Comparison of ENCODE assay signal across 7 cellular contexts in genomic region chr1:65159291-65159688, GRCh38. TPM values are rescaled to one million over a fixed set of nuclear protein-coding genes. Genes with fewer than 3 reads are reported as not detected.
DNase-seq lines count a peak whose midpoint lies in the region; ATAC-seq and TF ChIP-seq lines count a peak whose summit lies in the region.
"Not testable (repeated sequence)": the region's sequence is repeated elsewhere in the genome, so short reads cannot be mapped to it uniquely, and the experiment has no call there.

No MANE protein-coding gene starts in this region.

- CTCF ChIA-PET in Caco-2 (lab: Charles Lee) = interaction anchor here (1.7 kb wide), 1 partner anchor 56 kb away, joined by 6 read pairs; no protein-coding TSS in a partner anchor

- not testable (repeated sequence) for TF ChIP-seq EP300 in stomach (IDR thresholded peaks at IDR 0.05)

- not testable (repeated sequence) for TF ChIP-seq POLR2A in right lobe of liver (IDR thresholded peaks at IDR 0.05); stomach (IDR thresholded peaks at IDR 0.05)

- H3K27me3 Mint-ChIP-seq in Caco-2 (ENCODE audit: insufficient read depth, unreplicated experiment); endodermal cell (ENCODE audit: insufficient read depth): not testable (repeated sequence)

- intact Hi-C loops in Caco-2 (cut with micrococcal nuclease; ENCODE audit: unreplicated experiment); right lobe of liver (cut with DNase I); stomach (cut with DNase I; ENCODE audit: low total_unique reads): not testable (repeated sequence)

- TF ChIP-seq CTCF in Caco-2 (IDR thresholded peaks at IDR 0.05; ENCODE audit: insufficient read depth in 1 of 2, low read depth in 1 of 2, low read length in 1 of 2, severe bottlenecking in 1 of 2, unreplicated experiment in 1 of 2); endodermal cell (conservative IDR thresholded peaks at IDR 0.05); hepatocyte (IDR thresholded peaks at IDR 0.05; ENCODE audit: poor library complexity); right lobe of liver (IDR thresholded peaks at IDR 0.05); stomach (IDR thresholded peaks at IDR 0.05): not testable (repeated sequence)

- DNase-seq in Caco-2; endodermal cell; hepatocyte (ENCODE audit: low spot score); left lobe of liver (ENCODE audit: low spot score); right lobe of liver; stomach: not testable (repeated sequence)

- H4K20me1 ChIP-seq in hepatocyte (ENCODE audit: insufficient read depth, poor library complexity, severe bottlenecking) = not testable (repeated sequence)

- H3K27ac Mint-ChIP-seq in Caco-2 (ENCODE audit: unreplicated experiment) = peak overlapping the region; percentile 45
- peak overlapping the region; percentile 6 for H3K27ac Mint-ChIP-seq in endodermal cell

- not testable (repeated sequence) for H2AFZ ChIP-seq in hepatocyte

- not testable (repeated sequence) for H3K27me3 ChIP-seq in Caco-2 (replicated peaks; ENCODE audit: control insufficient read depth, insufficient read depth, low read length); HUES48 (ENCODE audit: control insufficient read depth, insufficient read depth, low read length); endodermal cell (ENCODE audit: control insufficient read depth, insufficient read depth, low read length, poor library complexity, severe bottlenecking); hepatocyte; right lobe of liver; stomach

- not testable (repeated sequence) for H3K9ac ChIP-seq in HUES48 (ENCODE audit: low read depth, low read length); endodermal cell (ENCODE audit: extremely low read depth, low read length, poor library complexity, severe bottlenecking)

- H3K4me2 ChIP-seq in hepatocyte = peak overlapping the region; percentile 61

- H3K79me2 ChIP-seq in hepatocyte = peaks cover 82% of the 10 kb centered on the region

- H3K27ac ChIP-seq in HUES48 (ENCODE audit: low read depth, low read length) = peak overlapping the region; percentile 60
- not testable (repeated sequence) for H3K27ac ChIP-seq in endodermal cell (ENCODE audit: low read depth, low read length)
- H3K27ac ChIP-seq in hepatocyte = peak overlapping the region; percentile 77
- peak overlapping the region; percentile 20 to 87 (median 79) for H3K27ac ChIP-seq in right lobe of liver
- H3K27ac ChIP-seq in stomach = peak overlapping the region; percentile 6 to 41 (median 33)

- 89 to 97% methylated on average over 3 to 4 of the region's 4 CpGs for WGBS in endodermal cell (ENCODE audit: insufficient coverage in 1 of 2, insufficient read length in 1 of 2), 2 experiments
- 78% methylated on average over 4 of the region's 4 CpGs for WGBS in hepatocyte (ENCODE audit: low lambda C conversion rate, missing lambda C conversion rate)
- 40% methylated on average over 4 of the region's 4 CpGs for WGBS in right lobe of liver (ENCODE audit: insufficient coverage, low coverage, low lambda C conversion rate, missing lambda C conversion rate)
- whole genome bisulfite sequencing in stomach, 5 donors = 72 to 92% (median 90%) methylated on average over 4 of the region's 4 CpGs

- H3K9me2 ChIP-seq in hepatocyte (replicated peaks; ENCODE audit: insufficient read depth) = not testable (repeated sequence)

- not testable (repeated sequence) for H3K9me3 Mint-ChIP-seq in Caco-2 (ENCODE audit: unreplicated experiment); endodermal cell

- not testable (repeated sequence) for H3K9me3 ChIP-seq in Caco-2; HUES48 (ENCODE audit: control insufficient read depth, insufficient read depth, low read length); endodermal cell (ENCODE audit: control insufficient read depth, low read length); hepatocyte (ENCODE audit: low read depth); right lobe of liver; stomach

- H3K36me3 Mint-ChIP-seq in Caco-2 (ENCODE audit: insufficient read depth, unreplicated experiment) = peaks cover 14% of the 10 kb centered on the region
- H3K36me3 Mint-ChIP-seq in endodermal cell (ENCODE audit: low read depth) = not testable (repeated sequence)

- H3K4me1 Mint-ChIP-seq in Caco-2 (ENCODE audit: low read depth, unreplicated experiment) = peaks cover 17% of the 10 kb centered on the region
- H3K4me1 Mint-ChIP-seq in endodermal cell = peaks cover 28% of the 10 kb centered on the region

- POLR2A ChIA-PET in Caco-2 (lab: Charles Lee) = interaction anchor here (1.0 kb wide), 2 partner anchors 11 to 261 kb away, joined by 3 to 4 read pairs; partner anchors contain the start of genes LEPR and LEPROT

- peak overlapping the region; percentile 51 for H3K4me3 Mint-ChIP-seq in Caco-2 (ENCODE audit: unreplicated experiment)
- not testable (repeated sequence) for H3K4me3 Mint-ChIP-seq in endodermal cell

- H3K4me3 ChIP-seq in Caco-2 (ENCODE audit: low read depth, low read length); HUES48 (ENCODE audit: low read depth, low read length); endodermal cell (ENCODE audit: low read length); hepatocyte; right lobe of liver; stomach: not testable (repeated sequence)

- not testable (repeated sequence) for BruUV-seq in Caco-2 (replicated peaks; lab: Mats Ljungman, UMichigan)

- peaks cover 39% of the 10 kb centered on the region for H3K4me1 ChIP-seq in Caco-2
- not testable (repeated sequence) for H3K4me1 ChIP-seq in HUES48 (ENCODE audit: control insufficient read depth, insufficient read depth, low read length); endodermal cell (ENCODE audit: control insufficient read depth, insufficient read depth, low read length)
- peaks cover 23% of the 10 kb centered on the region for H3K4me1 ChIP-seq in hepatocyte (ENCODE audit: insufficient read depth)
- peaks cover 0 to 76% (median 32%) of the 10 kb centered on the region in 4 donors for H3K4me1 ChIP-seq in right lobe of liver
- H3K4me1 ChIP-seq in stomach = peaks cover 11 to 53% (median 33%) of the 10 kb centered on the region in 4 donors

- not testable (repeated sequence) for H3K36me3 ChIP-seq in Caco-2 (ENCODE audit: control insufficient read depth, insufficient read depth, low read length); HUES48 (ENCODE audit: control insufficient read depth, insufficient read depth, low read length); hepatocyte (replicated peaks; ENCODE audit: insufficient read depth, low read depth); right lobe of liver; stomach
- H3K36me3 ChIP-seq in endodermal cell (ENCODE audit: control insufficient read depth, insufficient read depth, low read length) = peaks cover 23% of the 10 kb centered on the region

- peak; percentile 9 for ATAC-seq in left lobe of liver
- ATAC-seq in right lobe of liver = peak; percentile 7 to 21 (median 11)

RNA-seq across cellular contexts. Expression of gene AK4, which starts 11.3 kb away (rescaled TPM):
- total RNA-seq in Caco-2 (2022) = 131 and 133 TPM in 2 replicates
- total RNA-seq in endodermal cell = 100 to 1,000 TPM; 118 to 139 TPM
- polyA plus RNA-seq in endodermal cell (2013, experiment 1 of 2) = 30.0 TPM
- polyA plus RNA-seq in endodermal cell (2013, experiment 2 of 2) = 25.2 TPM
- 76.1 and 82.7 TPM in 2 replicates for total RNA-seq in hepatocyte
- 50.5 and 61.5 TPM in 2 replicates for polyA plus RNA-seq in hepatocyte
- 153 TPM for total RNA-seq in left lobe of liver
- total RNA-seq in right lobe of liver = 100 to 1,000 TPM; 108 to 171 (median 123) TPM
- total RNA-seq in stomach = 100 to 1,000 TPM in 2 of 5 donors, 10 to 100 TPM in 3; 26.8 to 108 (median 74.7) TPM
- polyA plus RNA-seq in stomach = 10 to 100 TPM in 2 of 3 donors, 1 to 10 TPM in 1; 9.4 to 15.0 (median 11.1) TPM
